In the genomic region with DNA sequence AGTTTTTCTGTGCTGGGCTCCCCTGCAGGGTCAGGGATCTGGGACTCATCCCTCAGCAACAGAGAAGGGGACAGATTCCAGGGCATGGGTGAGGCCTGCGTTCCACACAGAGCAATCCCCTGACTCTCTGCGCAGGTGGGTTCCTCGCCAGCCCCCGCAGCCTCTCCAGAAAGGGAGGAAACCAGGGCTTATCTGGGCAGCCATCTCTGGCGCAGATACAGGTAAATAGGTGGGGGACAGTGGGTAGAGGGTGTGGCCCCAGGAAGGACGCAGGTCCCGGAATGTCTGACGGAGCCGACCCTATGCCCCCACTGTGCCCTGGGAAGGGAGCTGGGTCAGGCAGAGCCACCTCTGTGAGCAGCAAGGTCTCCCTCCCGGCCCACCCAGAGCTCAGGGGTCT, we compare ENCODE assay signal across 1 cellular context.
TF ChIP-seq lines count a peak whose summit lies in the region.

No MANE protein-coding gene starts in this region.

TF ChIP-seq in H1, 55 proteins besides CTCF, POLR2A, EP300 and RAD21:
- no peak for TF ChIP-seq KDM1A (IDR thresholded peaks at IDR 0.05; ENCODE audit: borderline replicate concordance, low read length)
- TF ChIP-seq SAP30 (IDR thresholded peaks at IDR 0.05; ENCODE audit: insufficient read depth, insufficient replicate concordance, low read length) = no peak
- no peak for TF ChIP-seq ASH2L (IDR thresholded peaks at IDR 0.05; ENCODE audit: low read length)
- no peak for TF ChIP-seq KDM4A (IDR thresholded peaks at IDR 0.05; ENCODE audit: low read depth, low read length, severe bottlenecking)
- no peak for TF ChIP-seq MAX (IDR thresholded peaks at IDR 0.05)
- TF ChIP-seq TCF12 (IDR thresholded peaks at IDR 0.05; ENCODE audit: low read depth, low read length) = no peak
- TF ChIP-seq HDAC2 (IDR thresholded peaks at IDR 0.05; ENCODE audit: borderline replicate concordance in 1 of 2, low read depth in 2 of 2, low read length in 2 of 2) = no peak
- no peak for TF ChIP-seq CBX8 (IDR thresholded peaks at IDR 0.05; ENCODE audit: borderline replicate concordance, low read depth, low read length)
- TF ChIP-seq, protein P1, sequence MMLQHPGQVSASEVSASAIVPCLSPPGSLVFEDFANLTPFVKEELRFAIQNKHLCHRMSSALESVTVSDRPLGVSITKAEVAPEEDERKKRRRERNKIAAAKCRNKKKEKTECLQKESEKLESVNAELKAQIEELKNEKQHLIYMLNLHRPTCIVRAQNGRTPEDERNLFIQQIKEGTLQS (IDR thresholded peaks at IDR 0.05; ENCODE audit: insufficient read depth, low read depth, low read length) = no peak
- TF ChIP-seq, protein P2, sequence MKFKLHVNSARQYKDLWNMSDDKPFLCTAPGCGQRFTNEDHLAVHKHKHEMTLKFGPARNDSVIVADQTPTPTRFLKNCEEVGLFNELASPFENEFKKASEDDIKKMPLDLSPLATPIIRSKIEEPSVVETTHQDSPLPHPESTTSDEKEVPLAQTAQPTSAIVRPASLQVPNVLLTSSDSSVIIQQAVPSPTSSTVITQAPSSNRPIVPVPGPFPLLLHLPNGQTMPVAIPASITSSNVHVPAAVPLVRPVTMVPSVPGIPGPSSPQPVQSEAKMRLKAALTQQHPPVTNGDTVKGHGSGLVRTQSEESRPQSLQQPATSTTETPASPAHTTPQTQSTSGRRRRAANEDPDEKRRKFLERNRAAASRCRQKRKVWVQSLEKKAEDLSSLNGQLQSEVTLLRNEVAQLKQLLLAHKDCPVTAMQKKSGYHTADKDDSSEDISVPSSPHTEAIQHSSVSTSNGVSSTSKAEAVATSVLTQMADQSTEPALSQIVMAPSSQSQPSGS (IDR thresholded peaks at IDR 0.05; ENCODE audit: low read length) = no peak
- TF ChIP-seq BACH1 (IDR thresholded peaks at IDR 0.05; ENCODE audit: low read length) = no peak
- no peak for TF ChIP-seq SP4 (IDR thresholded peaks at IDR 0.05; ENCODE audit: low read length)
- TF ChIP-seq JUND (IDR thresholded peaks at IDR 0.05; ENCODE audit: low read length) = no peak
- TF ChIP-seq JUN (IDR thresholded peaks at IDR 0.05; ENCODE audit: low read depth, low read length) = no peak
- TF ChIP-seq MAFK (IDR thresholded peaks at IDR 0.05; ENCODE audit: low read depth, low read length) = no peak
- no peak for TF ChIP-seq RXRA (IDR thresholded peaks at IDR 0.05; ENCODE audit: insufficient read depth, low read depth, low read length)
